8 cellular contexts compared by ENCODE assay signal in the genomic region with DNA sequence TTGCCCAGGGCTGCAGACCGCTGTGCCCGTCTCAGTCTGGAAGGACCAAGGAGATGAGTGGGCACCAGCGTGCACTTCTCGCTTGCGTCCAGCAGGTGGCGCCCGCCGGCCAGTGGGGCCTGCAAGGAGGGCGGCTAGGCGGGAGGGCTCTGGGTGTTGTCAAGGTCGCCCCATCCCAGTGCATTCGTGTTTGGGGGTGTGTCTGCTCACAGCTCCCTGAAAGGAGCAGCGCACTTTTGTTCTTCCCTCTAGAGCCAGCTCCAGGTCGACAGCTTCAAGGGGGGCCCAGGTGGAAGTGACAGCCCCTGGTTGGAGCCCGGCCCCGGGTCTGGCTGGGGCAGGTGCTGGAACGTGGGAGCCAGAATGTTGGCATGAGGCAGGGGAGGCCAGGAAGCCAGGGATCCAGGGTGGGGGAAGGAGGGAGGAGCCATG. TPM values are rescaled to one million over a fixed set of nuclear protein-coding genes. Genes with fewer than 3 reads are reported as not detected.
A peak's percentile ranks its signal among the peaks of the same experiment; 100 is the strongest.
DNase-seq lines count a peak whose midpoint lies in the region; ATAC-seq and TF ChIP-seq lines count a peak whose summit lies in the region.

No MANE protein-coding gene starts in this region.

- H3K4me1 ChIP-seq in smooth muscle cell (ENCODE audit: low read depth), result peaks cover 9% of the 10 kb centered on the region

- H3K27me3 ChIP-seq in smooth muscle cell (ENCODE audit: low read depth), result peaks cover 24% of the 10 kb centered on the region

- H3K4me3 ChIP-seq in GM12865 (ENCODE audit: low read depth, low read length), result no peak overlapping the region
- no peak overlapping the region for H3K4me3 ChIP-seq in smooth muscle cell

- H2AFZ ChIP-seq in smooth muscle cell (ENCODE audit: low read depth), result no peak overlapping the region

- TF ChIP-seq CTCF in GM12865 (IDR thresholded peaks at IDR 0.05; ENCODE audit: insufficient read depth, low read depth, low read length, missing control alignments), result peak; percentile 97
- peak; percentile 98 for TF ChIP-seq CTCF in smooth muscle cell (IDR thresholded peaks at IDR 0.05; ENCODE audit: borderline replicate concordance, insufficient read depth, poor library complexity, severe bottlenecking)

- WGBS in smooth muscle cell (ENCODE audit: low lambda C conversion rate), result 19% methylated on average over 15 of the region's 17 CpGs

- H3K36me3 ChIP-seq in smooth muscle cell (ENCODE audit: low read depth), result no peaks in the 10 kb centered on the region

- no peaks in the 10 kb centered on the region for H4K20me1 ChIP-seq in smooth muscle cell (ENCODE audit: low read depth)

- H3K4me2 ChIP-seq in smooth muscle cell, result no peak overlapping the region

- ATAC-seq in HG03378 (IDR thresholded peaks at IDR 0.05; ENCODE audit: unreplicated experiment), result no peak
- ATAC-seq in GM21515 (IDR thresholded peaks at IDR 0.05; ENCODE audit: unreplicated experiment), result no peak

- no peak overlapping the region for H3K27ac ChIP-seq in smooth muscle cell (ENCODE audit: low read depth)

- H3K9me3 ChIP-seq in smooth muscle cell (replicated peaks; ENCODE audit: low read depth), result no peaks in the 10 kb centered on the region

- no peaks in the 10 kb centered on the region for H3F3A ChIP-seq in smooth muscle cell (ENCODE audit: low read depth)

- DNase-seq in GM12865 (ENCODE audit: low read depth), result peak; percentile 78
- peak; percentile 19 for DNase-seq in NCI-H146 treated with DMSO at 0.1 percent for 48 hours (lab: John Stamatoyannopoulos, UW; ENCODE audit: unreplicated experiment)
- peak; percentile 68 for DNase-seq in T-helper 9 cell
- peak in 54 of 58 donors; percentile 11 to 87 (median 52) for DNase-seq in anterior cingulate cortex (lab: John Stamatoyannopoulos, UW)
- DNase-seq in hippocampal formation (lab: John Stamatoyannopoulos, UW), result peak; percentile 12 to 51
- DNase-seq in smooth muscle cell (lab: John Stamatoyannopoulos, UW; ENCODE audit: unreplicated experiment), result peak; percentile 58

- H3K9ac ChIP-seq in smooth muscle cell (ENCODE audit: low read depth), result no peak overlapping the region

- no peaks in the 10 kb centered on the region for H3K79me2 ChIP-seq in smooth muscle cell (ENCODE audit: low read depth)

RNA-seq across cellular contexts. Expression of gene MPPED1, which starts 23.4 kb away (rescaled TPM):
- not detected in 2 replicates for total RNA-seq in smooth muscle cell
- polyA plus RNA-seq in smooth muscle cell, result not detected in 2 replicates

RNA-seq across cellular contexts. Expression of gene SCUBE1, which starts 45.3 kb away (rescaled TPM):
- total RNA-seq in smooth muscle cell, result 5.1 and 13.4 TPM in 2 replicates
- polyA plus RNA-seq in smooth muscle cell, result 7.2 and 16.3 TPM in 2 replicates

Comparison
In these comparisons a context has a peak if more than half of its experiments do, and no peak if none do; other contexts are left out.
1. DNase-seq: peak in every context shown above with its lines; median percentile 78 in GM12865; 68 in T-helper 9 cell; 58 in smooth muscle cell; 52 in anterior cingulate cortex; 32 in hippocampal formation; 19 in NCI-H146 treated with DMSO at 0.1 percent for 48 hours.